ENCODE assay signal across 9 cellular contexts in genomic region chr3:141426404-141427034, GRCh38. TPM values are rescaled to one million over a fixed set of nuclear protein-coding genes. Genes with fewer than 3 reads are reported as not detected.
DNase-seq lines count a peak whose midpoint lies in the region; ATAC-seq and TF ChIP-seq lines count a peak whose summit lies in the region.
"Had no signal": no experiment of that assay in that cellular context is flagged by ENCODE, and none has a peak within 500 bp of the region (broad histone marks: within the 10 kb centered on the region; RNA-seq: fewer than 3 reads in every experiment).

No MANE protein-coding gene starts in this region.

- TF ChIP-seq CTCF in LNCaP clone FGC (IDR thresholded peaks at IDR 0.05; ENCODE audit: control insufficient read depth, extremely low read depth, insufficient read depth): no peak

- no peak for ATAC-seq in GM18868 (IDR thresholded peaks at IDR 0.05; ENCODE audit: unreplicated experiment)

- H3K27ac ChIP-seq in layer of hippocampus (ENCODE audit: low read depth, low read length): peak overlapping the region; percentile 66
- H3K27ac ChIP-seq: SJSA1 had no signal

- DNase-seq in LNCaP clone FGC (ENCODE audit: low read depth) (peak; percentile 79), cerebellar nuclear complex (lab: John Stamatoyannopoulos, UW) (peak; percentile 30 to 76), superior temporal gyrus (ENCODE audit: extremely low spot score) (peak; percentile 69), mesenteric fat pad (ENCODE audit: low spot score) (no peak), activated gamma-delta T cell (lab: John Stamatoyannopoulos, UW) (no peak), foreskin melanocyte (no peak)

- H3K4me3 ChIP-seq in LNCaP clone FGC (ENCODE audit: low read depth, low read length): no peak overlapping the region
- H3K4me3 ChIP-seq: SJSA1 had no signal

- H3K27me3 ChIP-seq in layer of hippocampus (ENCODE audit: control insufficient read depth, insufficient read depth, low read length): no peaks in the 10 kb centered on the region
- H3K27me3 ChIP-seq: SJSA1 had no signal

RNA-seq across cellular contexts. Expression of gene ZBTB38, which starts 58.2 kb away (rescaled TPM):
- total RNA-seq in mesenteric fat pad: 75.4 TPM

Comparison
In these comparisons a context has a peak if more than half of its experiments do, and no peak if none do; other contexts are left out.
1. DNase-seq: peak in LNCaP clone FGC (single experiment), cerebellar nuclear complex (2 of 2) and superior temporal gyrus (single experiment); none in mesenteric fat pad (single experiment), activated gamma-delta T cell (single experiment) and foreskin melanocyte (single experiment).